8 cellular contexts compared by ENCODE assay signal in genomic region chr1:10960954-10961833, GRCh38. TPM values are rescaled to one million over a fixed set of nuclear protein-coding genes. Genes with fewer than 3 reads are reported as not detected.
A peak's percentile ranks its signal among the peaks of the same experiment; 100 is the strongest.
DNase-seq lines count a peak whose midpoint lies in the region; TF ChIP-seq lines count a peak whose summit lies in the region.

No MANE protein-coding gene starts in this region.

- peaks cover 2% of the 10 kb centered on the region for H3K9me3 Mint-ChIP-seq in glutamatergic neuron (ENCODE audit: unreplicated experiment)

- H3K4me1 Mint-ChIP-seq in glutamatergic neuron (ENCODE audit: low read depth, unreplicated experiment) = no peaks in the 10 kb centered on the region

- H3K4me3 ChIP-seq in SJSA1 = no peak overlapping the region

- no peak overlapping the region for H3K4me3 Mint-ChIP-seq in glutamatergic neuron (ENCODE audit: unreplicated experiment)

- no peak overlapping the region for H3K27ac Mint-ChIP-seq in glutamatergic neuron (ENCODE audit: unreplicated experiment)

- peaks cover 6% of the 10 kb centered on the region for H3K27me3 Mint-ChIP-seq in glutamatergic neuron (ENCODE audit: unreplicated experiment)

- H3K9me3 ChIP-seq in SJSA1 (replicated peaks) = no peaks in the 10 kb centered on the region

- peak; percentile 97 for TF ChIP-seq CTCF in glutamatergic neuron (IDR thresholded peaks at IDR 0.05; ENCODE audit: partially characterized antibody, unreplicated experiment)

- H3K36me3 ChIP-seq in SJSA1 = no peaks in the 10 kb centered on the region

- no peaks in the 10 kb centered on the region for H3K36me3 Mint-ChIP-seq in glutamatergic neuron (ENCODE audit: unreplicated experiment)

- no peak overlapping the region for H3K27ac ChIP-seq in SJSA1

- H3K4me1 ChIP-seq in SJSA1 (replicated peaks) = no peaks in the 10 kb centered on the region

- peaks cover 10% of the 10 kb centered on the region for H3K27me3 ChIP-seq in SJSA1 (replicated peaks)

- DNase-seq in NCI-H1417 (lab: John Stamatoyannopoulos, UW) (peak; percentile 77 to 89 (median 88)), NCI-H1417 treated with DMSO at 0.1 percent for 48 hours (lab: John Stamatoyannopoulos, UW) (no peak), Kasumi-1 (lab: John Stamatoyannopoulos, UW) (peak; percentile 67 to 69), SJSA1 (ENCODE audit: low read depth in 1 of 2, low spot score in 2 of 2) (peak; percentile 43 to 83), glutamatergic neuron (peak; percentile 96), pons (ENCODE audit: low spot score) (peak; percentile 68), ureter (ENCODE audit: low spot score) (peak; percentile 87)
- peak; percentile 84 for DNase-seq in activated naive CD4-positive, alpha-beta T cell treated with Interleukin-2 at 50 U/mL for 16 hours

RNA-seq across cellular contexts. Expression of gene TARDBP, which starts 51.3 kb away (rescaled TPM):
- 35.1 and 96.3 TPM in 2 replicates for total RNA-seq in SJSA1 (2014; rRNA removed; shearing (Covaris generic))
- total RNA-seq in glutamatergic neuron (ENCODE audit: unreplicated experiment) = 161 TPM
- total RNA-seq in ureter = 180 TPM
